28 cellular contexts compared by ENCODE assay signal in genomic region chr22:17902960-17903359, GRCh38.
DNase-seq lines count a peak whose midpoint lies in the region; ATAC-seq and TF ChIP-seq lines count a peak whose summit lies in the region.
"Had no signal": no experiment of that assay in that cellular context is flagged by ENCODE, and none has a peak within 500 bp of the region (broad histone marks: within the 10 kb centered on the region; RNA-seq: fewer than 3 reads in every experiment).

No MANE protein-coding gene starts in this region.

- H3K27me3 Mint-ChIP-seq in progenitor cell of endocrine pancreas (no peaks in the 10 kb centered on the region), type B pancreatic cell (no peaks in the 10 kb centered on the region)
- H3K27me3 Mint-ChIP-seq: activated CD8-positive, alpha-beta memory T cell treated with anti-CD3 and anti-CD28 coated beads, Interleukin-2, amount 10 ng/mL, durations not matched to agents 7 days and 5 days; natural killer cell treated with Interleukin-12 subunit alpha and Interleukin-12 subunit beta and Interleukin-15 and Interleukin-18, amount 100 ng/mL, for 72 hours; stimulated activated naive CD8-positive, alpha-beta T cell treated with anti-CD3 and anti-CD28 coated beads, Interleukin-15, Interleukin-2, amounts not matched to agents 100 ng/mL and 50 ng/mL, for 24 hours had no signal

- 94 to 95% methylated on average over 8 of the region's 8 CpGs for WGBS in heart right ventricle, 2 donors
- 95% methylated on average over 8 of the region's 8 CpGs for WGBS in hepatocyte (ENCODE audit: low lambda C conversion rate, missing lambda C conversion rate)
- WGBS in GM23248 (ENCODE audit: low coverage in 1 of 2, low lambda C conversion rate in 2 of 2, missing lambda C conversion rate in 2 of 2), 2 experiments = 98 to 99% methylated on average over 8 of the region's 8 CpGs

- H3K27me3 ChIP-seq in heart right ventricle (no peaks in the 10 kb centered on the region), hepatocyte (no peaks in the 10 kb centered on the region), GM23248 (replicated peaks; ENCODE audit: insufficient read depth) (no peaks in the 10 kb centered on the region)
- H3K27me3 ChIP-seq: spleen, tibial artery had no signal

- H3K4me2 ChIP-seq in hepatocyte = no peak overlapping the region
- no peak overlapping the region for H3K4me2 ChIP-seq in GM23248 (ENCODE audit: unreplicated experiment)

- ATAC-seq in heart right ventricle (no peak), GM21786 (IDR thresholded peaks at IDR 0.05; ENCODE audit: unreplicated experiment) (no peak)
- ATAC-seq: activated CD8-positive, alpha-beta memory T cell treated with anti-CD3 and anti-CD28 coated beads, Interleukin-2, amount 10 ng/mL, durations not matched to agents 7 days and 5 days; HCT116; natural killer cell treated with Interleukin-12 subunit alpha and Interleukin-12 subunit beta and Interleukin-15 and Interleukin-18, amount 100 ng/mL, for 72 hours; PC-3; SK-N-SH treated with all-trans-retinoic acid at 6 μM for 48 hours had no signal

- H3K79me2 ChIP-seq in hepatocyte (peaks cover 11% of the 10 kb centered on the region), GM23248 (ENCODE audit: insufficient read depth) (peaks cover 76% of the 10 kb centered on the region)

- intact Hi-C loops in heart right ventricle (cut with DNase I) = loop anchor here in 2 of 10 donors (10.0 kb wide), 2 partner anchors 62 to 172 kb away; partner anchors contain the start of gene PEX26 (in 2 of the 2)
- intact Hi-C loops in cardiac septum (cut with DNase I) = no loop called here

- no peaks in the 10 kb centered on the region for H3K9me2 ChIP-seq in hepatocyte (replicated peaks; ENCODE audit: insufficient read depth)
- no peaks in the 10 kb centered on the region for H3K9me2 ChIP-seq in GM23248 (ENCODE audit: insufficient read depth)

- H4K20me1 ChIP-seq in hepatocyte (ENCODE audit: insufficient read depth, poor library complexity, severe bottlenecking) (no peaks in the 10 kb centered on the region), GM23248 (ENCODE audit: insufficient read depth) (no peaks in the 10 kb centered on the region)

- H3K9ac ChIP-seq in GM23248 = no peak overlapping the region

- H3K36me3 ChIP-seq in heart right ventricle (peaks cover 0 to 96% (median 45%) of the 10 kb centered on the region in 9 donors), hepatocyte (replicated peaks; ENCODE audit: insufficient read depth, low read depth) (no peaks in the 10 kb centered on the region), GM23248 (ENCODE audit: low read depth) (peaks cover 29% of the 10 kb centered on the region)

- H3K4me1 Mint-ChIP-seq in progenitor cell of endocrine pancreas (ENCODE audit: low read depth) = peaks cover 25% of the 10 kb centered on the region
- H3K4me1 Mint-ChIP-seq in type B pancreatic cell (ENCODE audit: unreplicated experiment) = peaks cover 18% of the 10 kb centered on the region
- H3K4me1 Mint-ChIP-seq: activated CD8-positive, alpha-beta memory T cell treated with anti-CD3 and anti-CD28 coated beads, Interleukin-2, amount 10 ng/mL, durations not matched to agents 7 days and 5 days; CD14-positive monocyte had no signal

- DNase-seq in heart right ventricle = no peak
- DNase-seq in cardiac septum (ENCODE audit: low spot score) = no peak
- no peak for DNase-seq in hepatocyte (ENCODE audit: low spot score)
- no peak for DNase-seq in progenitor cell of endocrine pancreas (ENCODE audit: low spot score, unreplicated experiment)
- DNase-seq in type B pancreatic cell (ENCODE audit: extremely low spot score, unreplicated experiment) = no peak
- DNase-seq in DMS53 (lab: John Stamatoyannopoulos, UW) = no peak
- no peak for DNase-seq in GM23248
- DNase-seq: activated CD4-positive, alpha-beta T cell treated with anti-CD3 and anti-CD28 coated beads, Interleukin-2, amount 50 U/mL, for 1 hour; activated CD4-positive, CD25-positive, alpha-beta regulatory T cell; activated CD8-positive, alpha-beta memory T cell treated with anti-CD3 and anti-CD28 coated beads, Interleukin-2, amount 10 ng/mL, durations not matched to agents 7 days and 5 days; activated T-cell treated with anti-CD3 and anti-CD28 coated beads, Interleukin-2, amount 50 U/mL, for 48 hours; Caco-2; DMS79 treated with DMSO at 0.1 percent for 48 hours; GDM1; NCI-H2029 treated with DMSO at 0.1 percent for 48 hours; NCI-H526 treated with DMSO at 0.1 percent for 48 hours; PC-3; retina; spleen; stimulated activated CD4-positive, alpha-beta T cell treated with anti-CD3 and anti-CD28 coated beads, Interleukin-2, amount 100 ng/mL, for 24 hours; tibial artery had no signal

- H3K4me3 ChIP-seq in heart right ventricle (no peak overlapping the region), hepatocyte (no peak overlapping the region), GM23248 (no peak overlapping the region)
- H3K4me3 ChIP-seq: spleen, tibial artery had no signal

- no peaks in the 10 kb centered on the region for H3F3A ChIP-seq in GM23248 (ENCODE audit: insufficient read depth)

- in situ Hi-C loops in GM23248 (cut with MboI) = no loop called here

- no peaks in the 10 kb centered on the region for H3K9me3 ChIP-seq in heart right ventricle
- H3K9me3 ChIP-seq in hepatocyte (ENCODE audit: low read depth) = no peaks in the 10 kb centered on the region
- no peaks in the 10 kb centered on the region for H3K9me3 ChIP-seq in GM23248 (ENCODE audit: low read depth)
- H3K9me3 ChIP-seq: Caco-2, spleen, tibial artery had no signal

- peaks cover 16% of the 10 kb centered on the region for H3K36me3 Mint-ChIP-seq in progenitor cell of endocrine pancreas (ENCODE audit: insufficient read depth)
- peaks cover 23% of the 10 kb centered on the region for H3K36me3 Mint-ChIP-seq in type B pancreatic cell
- H3K36me3 Mint-ChIP-seq: CD14-positive monocyte; natural killer cell treated with Interleukin-12 subunit alpha and Interleukin-12 subunit beta and Interleukin-15 and Interleukin-18, amount 100 ng/mL, for 72 hours had no signal

- H3K9me3 Mint-ChIP-seq in progenitor cell of endocrine pancreas (ENCODE audit: low read depth) = no peaks in the 10 kb centered on the region
- H3K9me3 Mint-ChIP-seq in type B pancreatic cell = no peaks in the 10 kb centered on the region
- H3K9me3 Mint-ChIP-seq: CD14-positive monocyte; natural killer cell treated with Interleukin-12 subunit alpha and Interleukin-12 subunit beta and Interleukin-15 and Interleukin-18, amount 100 ng/mL, for 72 hours; stimulated activated naive CD8-positive, alpha-beta T cell treated with anti-CD3 and anti-CD28 coated beads, Interleukin-15, Interleukin-2, amounts not matched to agents 100 ng/mL and 50 ng/mL, for 24 hours; T-helper 1 cell treated with Interleukin-12 subunit alpha and Interleukin-12 subunit beta and Interleukin-4 antibody, amounts not matched to agents 30 μg/mL and 1 μg/mL, for 36 hours had no signal

- H3K4me3 Mint-ChIP-seq in progenitor cell of endocrine pancreas (ENCODE audit: low read depth) = no peak overlapping the region
- no peak overlapping the region for H3K4me3 Mint-ChIP-seq in type B pancreatic cell
- H3K4me3 Mint-ChIP-seq: activated CD8-positive, alpha-beta memory T cell treated with anti-CD3 and anti-CD28 coated beads, Interleukin-2, amount 10 ng/mL, durations not matched to agents 7 days and 5 days; CD14-positive monocyte; natural killer cell treated with Interleukin-12 subunit alpha and Interleukin-12 subunit beta and Interleukin-15 and Interleukin-18, amount 100 ng/mL, for 72 hours; stimulated activated naive CD8-positive, alpha-beta T cell treated with anti-CD3 and anti-CD28 coated beads, Interleukin-15, Interleukin-2, amounts not matched to agents 100 ng/mL and 50 ng/mL, for 24 hours; T-helper 1 cell treated with Interleukin-12 subunit alpha and Interleukin-12 subunit beta and Interleukin-4 antibody, amounts not matched to agents 30 μg/mL and 1 μg/mL, for 36 hours had no signal

- H3K27ac Mint-ChIP-seq in progenitor cell of endocrine pancreas = peak overlapping the region; percentile 22
- H3K27ac Mint-ChIP-seq in type B pancreatic cell = peak overlapping the region; percentile 22
- H3K27ac Mint-ChIP-seq: activated CD8-positive, alpha-beta memory T cell treated with anti-CD3 and anti-CD28 coated beads, Interleukin-2, amount 10 ng/mL, durations not matched to agents 7 days and 5 days; CD14-positive monocyte; natural killer cell treated with Interleukin-12 subunit alpha and Interleukin-12 subunit beta and Interleukin-15 and Interleukin-18, amount 100 ng/mL, for 72 hours; stimulated activated naive CD8-positive, alpha-beta T cell treated with anti-CD3 and anti-CD28 coated beads, Interleukin-15, Interleukin-2, amounts not matched to agents 100 ng/mL and 50 ng/mL, for 24 hours; T-helper 1 cell treated with Interleukin-12 subunit alpha and Interleukin-12 subunit beta and Interleukin-4 antibody, amounts not matched to agents 30 μg/mL and 1 μg/mL, for 36 hours had no signal

- peak overlapping the region in 8 of 10 donors; percentile 39 to 72 (median 50) for H3K27ac ChIP-seq in heart right ventricle
- H3K27ac ChIP-seq in hepatocyte = peak overlapping the region; percentile 15
- no peak overlapping the region for H3K27ac ChIP-seq in GM23248
- H3K27ac ChIP-seq: tibial artery had no signal

- TF ChIP-seq CTCF in heart right ventricle (IDR thresholded peaks at IDR 0.05) (no peak), hepatocyte (IDR thresholded peaks at IDR 0.05; ENCODE audit: poor library complexity) (no peak), progenitor cell of endocrine pancreas (IDR thresholded peaks at IDR 0.05; ENCODE audit: unreplicated experiment) (no peak), type B pancreatic cell (conservative IDR thresholded peaks at IDR 0.05) (no peak)

- H2AFZ ChIP-seq in hepatocyte = no peak overlapping the region
- no peak overlapping the region for H2AFZ ChIP-seq in GM23248

- H3K4me1 ChIP-seq in heart right ventricle (peaks cover 11 to 65% (median 34%) of the 10 kb centered on the region in 9 donors), hepatocyte (ENCODE audit: insufficient read depth) (peaks cover 8% of the 10 kb centered on the region), GM23248 (ENCODE audit: insufficient read depth) (no peaks in the 10 kb centered on the region)
